In genomic region chr14:32980178-32980886, GRCh38 we compare ENCODE assay signal across 16 cellular contexts. TPM values are rescaled to one million over a fixed set of nuclear protein-coding genes. Genes with fewer than 3 reads are reported as not detected.
"Had no signal": no experiment of that assay in that cellular context is flagged by ENCODE, and none has a peak within 500 bp of the region (broad histone marks: within the 10 kb centered on the region; RNA-seq: fewer than 3 reads in every experiment).

No MANE protein-coding gene starts in this region.

- FAIRE-seq: keratinocyte, pancreas had no signal

- H3K27ac ChIP-seq: gastroesophageal sphincter, hepatocyte, left lung, pancreas, stomach had no signal

- ATAC-seq: activated T-cell treated with anti-CD3 and anti-CD28 coated beads, Interleukin-2, amount 50 U/mL, for 72 hours; gastroesophageal sphincter; left lung; pancreas had no signal

- H3K27me3 ChIP-seq: gastroesophageal sphincter, hepatocyte, left lung, pancreas, stomach had no signal

- H3K36me3 ChIP-seq: gastroesophageal sphincter, left lung, pancreas, stomach had no signal

- H3K4me3 ChIP-seq: gastroesophageal sphincter, hepatocyte, left lung, pancreas, stomach had no signal

- DNase-seq: activated CD4-positive, alpha-beta T cell treated with anti-CD3 and anti-CD28 coated beads, Interleukin-2, amount 10 ng/mL, durations not matched to agents 7 days and 5 days; activated CD8-positive, alpha-beta memory T cell treated with anti-CD3 and anti-CD28 coated beads, Interleukin-2, amount 50 U/mL, for 48 hours; activated gamma-delta T cell; activated T-cell treated with anti-CD3 and anti-CD28 coated beads, Interleukin-2, amount 50 U/mL, for 72 hours; amniotic stem cell; erythroblast; left lung; mammary epithelial cell; naive B cell; pancreas; stimulated activated CD4-positive, alpha-beta T cell treated with anti-CD3 and anti-CD28 coated beads, Interleukin-1b, Interleukin-23, amount 100 ng/mL, for 48 hours; stomach had no signal

- H3K4me1 ChIP-seq: gastroesophageal sphincter, left lung, pancreas, stomach had no signal

- H3K9me3 ChIP-seq: gastroesophageal sphincter, left lung, pancreas, stomach had no signal

RNA-seq across cellular contexts. Expression of gene NPAS3, which starts 41.7 kb away (rescaled TPM):
- total RNA-seq: activated CD4-positive, alpha-beta T cell treated with anti-CD3 and anti-CD28 coated beads, Interleukin-2, amount 10 ng/mL, durations not matched to agents 7 days and 5 days; activated T-cell treated with anti-CD3 and anti-CD28 coated beads, Interleukin-2, amount 50 U/mL, for 72 hours; mononuclear cell had no signal
